ENCODE assay signal across 1 cellular context in genomic region chr1:117928881-117929339, GRCh38.
TF ChIP-seq lines count a peak whose summit lies in the region.

No MANE protein-coding gene starts in this region.

TF ChIP-seq in HepG2, 621 proteins besides CTCF, POLR2A, EP300 and RAD21 (continued from another document and continues in another):
- TF ChIP-seq ZBTB14 (CRISPR knock-in tag; IDR thresholded peaks at IDR 0.05) (no peak), ZSCAN9 (CRISPR knock-in tag; IDR thresholded peaks at IDR 0.05; ENCODE audit: borderline replicate concordance) (no peak), RFX1 (IDR thresholded peaks at IDR 0.05) (peak; percentile 14; the same call in 1 of the 2 replicates), ELK4 (CRISPR knock-in tag; IDR thresholded peaks at IDR 0.05; ENCODE audit: borderline replicate concordance) (no peak), ZNF329 (CRISPR knock-in tag; IDR thresholded peaks at IDR 0.05; ENCODE audit: low read depth) (no peak), NR2F1 (CRISPR knock-in tag; IDR thresholded peaks at IDR 0.05) (no peak), ZFY (CRISPR knock-in tag; IDR thresholded peaks at IDR 0.05) (peak; percentile 37), FOXJ3 (CRISPR knock-in tag; IDR thresholded peaks at IDR 0.05; ENCODE audit: borderline replicate concordance) (no peak), ZNF614 (CRISPR knock-in tag; IDR thresholded peaks at IDR 0.05; ENCODE audit: borderline replicate concordance) (no peak), PPARG (CRISPR knock-in tag; conservative IDR thresholded peaks at IDR 0.05) (0 out of 2 replicates have a peak, but pooled peaks have one; percentile 30), PRDM15 (CRISPR knock-in tag; IDR thresholded peaks at IDR 0.05) (no peak), RFXANK (CRISPR knock-in tag; IDR thresholded peaks at IDR 0.05) (no peak), IKZF5 (CRISPR knock-in tag; IDR thresholded peaks at IDR 0.05) (no peak), ZBTB38 (CRISPR knock-in tag; IDR thresholded peaks at IDR 0.05) (peak; percentile 42; the same call in 1 of the 2 replicates), TCF7L2 (IDR thresholded peaks at IDR 0.05; ENCODE audit: low read depth, low read length) (no peak), SCMH1 (CRISPR knock-in tag; IDR thresholded peaks at IDR 0.05; ENCODE audit: borderline replicate concordance) (no peak), ZNF274 (CRISPR knock-in tag; IDR thresholded peaks at IDR 0.05) (no peak), TAF15 (IDR thresholded peaks at IDR 0.05; ENCODE audit: low read depth, low read length, poor library complexity, severe bottlenecking) (no peak), SNAPC2 (CRISPR knock-in tag; IDR thresholded peaks at IDR 0.05) (no peak), NR1H2 (CRISPR knock-in tag; IDR thresholded peaks at IDR 0.05; ENCODE audit: borderline replicate concordance, low read depth) (no peak), U2AF2 (IDR thresholded peaks at IDR 0.05; ENCODE audit: low read depth, low read length) (no peak), CENPT (CRISPR knock-in tag; IDR thresholded peaks at IDR 0.05; ENCODE audit: low read depth) (no peak), CSRNP1 (CRISPR knock-in tag; IDR thresholded peaks at IDR 0.05) (no peak), ARHGAP35 (CRISPR knock-in tag; IDR thresholded peaks at IDR 0.05; ENCODE audit: borderline replicate concordance) (no peak), SNAI1 (CRISPR knock-in tag; IDR thresholded peaks at IDR 0.05; ENCODE audit: borderline replicate concordance) (peak; percentile 64; the same call in 1 of the 2 replicates), FOXA3 (CRISPR knock-in tag; IDR thresholded peaks at IDR 0.05) (no peak), RBAK (CRISPR knock-in tag; IDR thresholded peaks at IDR 0.05) (no peak), XRCC5 (optimal IDR thresholded peaks at IDR 0.05; ENCODE audit: low read length) (peak; percentile 49), ZBTB25 (CRISPR knock-in tag; IDR thresholded peaks at IDR 0.05) (no peak), BRF2 (CRISPR knock-in tag; IDR thresholded peaks at IDR 0.05) (no peak), CAMTA2 (CRISPR knock-in tag; IDR thresholded peaks at IDR 0.05; ENCODE audit: borderline replicate concordance) (no peak), TEF (CRISPR knock-in tag; IDR thresholded peaks at IDR 0.05) (no peak), ZNF383 (CRISPR knock-in tag; IDR thresholded peaks at IDR 0.05; ENCODE audit: borderline replicate concordance) (no peak), HMGXB4 (CRISPR knock-in tag; IDR thresholded peaks at IDR 0.05; ENCODE audit: borderline replicate concordance in 1 of 2, low read depth in 1 of 2) (peak; percentile 26 to 57; a peak in 3 of 4 replicates), ZSCAN5A (CRISPR knock-in tag; IDR thresholded peaks at IDR 0.05; ENCODE audit: borderline replicate concordance) (no peak), MAZ (IDR thresholded peaks at IDR 0.05; ENCODE audit: borderline replicate concordance, low read depth, low read length) (no peak), MAZ (CRISPR knock-in tag; IDR thresholded peaks at IDR 0.05; ENCODE audit: low read depth) (peak; percentile 53; the same call in 1 of the 2 replicates), ZNF510 (CRISPR knock-in tag; IDR thresholded peaks at IDR 0.05; ENCODE audit: low read depth) (no peak), ZNF652 (CRISPR knock-in tag; IDR thresholded peaks at IDR 0.05; ENCODE audit: borderline replicate concordance, low read depth) (no peak), FOXK1 (CRISPR knock-in tag; IDR thresholded peaks at IDR 0.05; ENCODE audit: borderline replicate concordance, low read depth) (no peak), RORA (CRISPR knock-in tag; IDR thresholded peaks at IDR 0.05) (no peak), ZNF503 (CRISPR knock-in tag; IDR thresholded peaks at IDR 0.05) (no peak), ZNF674 (CRISPR knock-in tag; IDR thresholded peaks at IDR 0.05; ENCODE audit: low read depth) (0 out of 2 replicates have a peak, but pooled peaks have one; percentile 78), SPEN (CRISPR knock-in tag; IDR thresholded peaks at IDR 0.05; ENCODE audit: low read depth) (peak; percentile 2; the same call in 1 of the 2 replicates), ZSCAN12 (CRISPR knock-in tag; IDR thresholded peaks at IDR 0.05) (no peak), ZFYVE20 (CRISPR knock-in tag; IDR thresholded peaks at IDR 0.05; ENCODE audit: borderline replicate concordance, low read depth) (0 out of 2 replicates have a peak, but pooled peaks have one; percentile 19), KLF6 (CRISPR knock-in tag; IDR thresholded peaks at IDR 0.05) (0 out of 2 replicates have a peak, but pooled peaks have one; percentile 6)
